In genomic region chr3:30672959-30673358, GRCh38 we compare ENCODE assay signal across 15 cellular contexts.
DNase-seq lines count a peak whose midpoint lies in the region; ATAC-seq, FAIRE-seq and TF ChIP-seq lines count a peak whose summit lies in the region.
"Had no signal": no experiment of that assay in that cellular context is flagged by ENCODE, and none has a peak within 500 bp of the region (broad histone marks: within the 10 kb centered on the region; RNA-seq: fewer than 3 reads in every experiment).

No MANE protein-coding gene starts in this region.

- H3K4me3 ChIP-seq in sigmoid colon, result no peak overlapping the region
- H3K4me3 ChIP-seq: GM23338, Peyer's patch, prostate gland, vagina had no signal

- peak overlapping the region; percentile 64 for H3K4me3 Mint-ChIP-seq in activated CD4-positive, alpha-beta T cell treated with anti-CD3 and anti-CD28 coated beads, Interleukin-2, amount 10 ng/mL, durations not matched to agents 24 days and 14 days
- no peak overlapping the region for H3K4me3 Mint-ChIP-seq in activated naive CD8-positive, alpha-beta T cell treated with anti-CD3 and anti-CD28 coated beads, Interleukin-2, amount 10 ng/mL, durations not matched to agents 7 days and 5 days
- H3K4me3 Mint-ChIP-seq in stimulated activated naive B cell treated with anti-CD40 and anti-IgM and Interleukin-4, amounts not matched to agents 10 μg/mL and 1 μg/mL and 100 μg/mL, for 72 hours, result no peak overlapping the region
- H3K4me3 Mint-ChIP-seq: GM23338 had no signal

- intact Hi-C loops in activated CD4-positive, alpha-beta T cell treated with anti-CD3 and anti-CD28 coated beads, Interleukin-2, amount 10 ng/mL, durations not matched to agents 24 days and 14 days (cut with micrococcal nuclease), result loop anchor here (5.0 kb wide), 1 partner anchor 326 kb away; no protein-coding TSS in a partner anchor
- intact Hi-C loops in sigmoid colon (cut with DNase I), result no loop called here

- peak overlapping the region; percentile 58 for H3K27ac Mint-ChIP-seq in activated CD4-positive, alpha-beta T cell treated with anti-CD3 and anti-CD28 coated beads, Interleukin-2, amount 10 ng/mL, durations not matched to agents 24 days and 14 days
- peak overlapping the region; percentile 65 for H3K27ac Mint-ChIP-seq in activated naive CD8-positive, alpha-beta T cell treated with anti-CD3 and anti-CD28 coated beads, Interleukin-2, amount 10 ng/mL, durations not matched to agents 7 days and 5 days
- H3K27ac Mint-ChIP-seq in stimulated activated naive B cell treated with anti-CD40 and anti-IgM and Interleukin-4, amounts not matched to agents 10 μg/mL and 1 μg/mL and 100 μg/mL, for 72 hours, result peak overlapping the region; percentile 27
- H3K27ac Mint-ChIP-seq: GM23338 had no signal

- H3K9me3 Mint-ChIP-seq in activated CD4-positive, alpha-beta T cell treated with anti-CD3 and anti-CD28 coated beads, Interleukin-2, amount 10 ng/mL, durations not matched to agents 24 days and 14 days, result peaks cover 3% of the 10 kb centered on the region
- peaks cover 3% of the 10 kb centered on the region for H3K9me3 Mint-ChIP-seq in activated naive CD8-positive, alpha-beta T cell treated with anti-CD3 and anti-CD28 coated beads, Interleukin-2, amount 10 ng/mL, durations not matched to agents 7 days and 5 days
- peaks cover 0 to 2% of the 10 kb centered on the region in 2 donors for H3K9me3 Mint-ChIP-seq in stimulated activated naive B cell treated with anti-CD40 and anti-IgM and Interleukin-4, amounts not matched to agents 10 μg/mL and 1 μg/mL and 100 μg/mL, for 72 hours
- H3K9me3 Mint-ChIP-seq: GM23338 had no signal

- 89 to 92% methylated on average over 4 of the region's 4 CpGs for WGBS in sigmoid colon, 2 donors

- peaks cover 23 to 84% (median 31%) of the 10 kb centered on the region in 4 donors for H3K36me3 ChIP-seq in sigmoid colon
- H3K36me3 ChIP-seq: prostate gland had no signal

- peaks cover 97% of the 10 kb centered on the region for H3K36me3 Mint-ChIP-seq in activated CD4-positive, alpha-beta T cell treated with anti-CD3 and anti-CD28 coated beads, Interleukin-2, amount 10 ng/mL, durations not matched to agents 24 days and 14 days (ENCODE audit: low read depth)
- H3K36me3 Mint-ChIP-seq in activated naive CD8-positive, alpha-beta T cell treated with anti-CD3 and anti-CD28 coated beads, Interleukin-2, amount 10 ng/mL, durations not matched to agents 7 days and 5 days, result peaks cover 92% of the 10 kb centered on the region
- peaks cover 75 to 92% of the 10 kb centered on the region in 2 donors for H3K36me3 Mint-ChIP-seq in stimulated activated naive B cell treated with anti-CD40 and anti-IgM and Interleukin-4, amounts not matched to agents 10 μg/mL and 1 μg/mL and 100 μg/mL, for 72 hours

- no peak for TF ChIP-seq POLR2A in sigmoid colon (IDR thresholded peaks at IDR 0.05)

- H3K27me3 ChIP-seq in sigmoid colon, result no peaks in the 10 kb centered on the region
- H3K27me3 ChIP-seq: Peyer's patch, vagina had no signal

- TF ChIP-seq EP300 in sigmoid colon (IDR thresholded peaks at IDR 0.05), result no peak

- H3K4me1 Mint-ChIP-seq in activated CD4-positive, alpha-beta T cell treated with anti-CD3 and anti-CD28 coated beads, Interleukin-2, amount 10 ng/mL, durations not matched to agents 24 days and 14 days, result peaks cover 83% of the 10 kb centered on the region
- H3K4me1 Mint-ChIP-seq in activated naive CD8-positive, alpha-beta T cell treated with anti-CD3 and anti-CD28 coated beads, Interleukin-2, amount 10 ng/mL, durations not matched to agents 7 days and 5 days, result peaks cover 76% of the 10 kb centered on the region
- peaks cover 61 to 96% of the 10 kb centered on the region in 2 donors for H3K4me1 Mint-ChIP-seq in stimulated activated naive B cell treated with anti-CD40 and anti-IgM and Interleukin-4, amounts not matched to agents 10 μg/mL and 1 μg/mL and 100 μg/mL, for 72 hours

- H3K4me1 ChIP-seq in sigmoid colon, result peaks cover 0 to 42% (median 36%) of the 10 kb centered on the region in 4 donors
- H3K4me1 ChIP-seq: prostate gland had no signal

- no peaks in the 10 kb centered on the region for H3K27me3 Mint-ChIP-seq in activated CD4-positive, alpha-beta T cell treated with anti-CD3 and anti-CD28 coated beads, Interleukin-2, amount 10 ng/mL, durations not matched to agents 24 days and 14 days
- H3K27me3 Mint-ChIP-seq in activated naive CD8-positive, alpha-beta T cell treated with anti-CD3 and anti-CD28 coated beads, Interleukin-2, amount 10 ng/mL, durations not matched to agents 7 days and 5 days, result no peaks in the 10 kb centered on the region
- H3K27me3 Mint-ChIP-seq in stimulated activated naive B cell treated with anti-CD40 and anti-IgM and Interleukin-4, amounts not matched to agents 10 μg/mL and 1 μg/mL and 100 μg/mL, for 72 hours, result no peaks in the 10 kb centered on the region

- peak overlapping the region in 2 of 4 donors; percentile 40 to 60 for H3K27ac ChIP-seq in sigmoid colon
- H3K27ac ChIP-seq: prostate gland, VCaP had no signal

- no peak for ATAC-seq in activated naive CD8-positive, alpha-beta T cell treated with anti-CD3 and anti-CD28 coated beads, Interleukin-2, amount 10 ng/mL, durations not matched to agents 7 days and 5 days (ENCODE audit: low read depth)
- no peak for ATAC-seq in stimulated activated naive B cell treated with anti-CD40 and anti-IgM and Interleukin-4, amounts not matched to agents 10 μg/mL and 1 μg/mL and 100 μg/mL, for 72 hours (replicated peaks)
- ATAC-seq: GM23338 had no signal

- peak; percentile 24 for FAIRE-seq in islet of Langerhans (lab: Jason Lieb, UNC)
- FAIRE-seq in urothelium cell line (lab: Jason Lieb, UNC), result no peak
- FAIRE-seq: G401.6 had no signal

- no peaks in the 10 kb centered on the region for H3K9me3 ChIP-seq in sigmoid colon
- H3K9me3 ChIP-seq: Peyer's patch, prostate gland, vagina had no signal

- POLR2A ChIA-PET in activated naive CD8-positive, alpha-beta T cell treated with anti-CD3 and anti-CD28 coated beads, Interleukin-2, amount 10 ng/mL, durations not matched to agents 7 days and 5 days (lab: Charles Lee), result no interaction called here

- TF ChIP-seq CTCF in sigmoid colon (IDR thresholded peaks at IDR 0.05), result no peak

- no peak for DNase-seq in activated CD4-positive, alpha-beta T cell treated with anti-CD3 and anti-CD28 coated beads, Interleukin-2, amount 10 ng/mL, durations not matched to agents 24 days and 14 days
- DNase-seq in activated CD4-positive, alpha-beta T cell treated with anti-CD3 and anti-CD28 coated beads, Interleukin-2, amount 50 U/mL, for 4 hours, result no peak
- DNase-seq in activated naive CD8-positive, alpha-beta T cell treated with anti-CD3 and anti-CD28 coated beads, Interleukin-2, amount 10 ng/mL, durations not matched to agents 7 days and 5 days, result no peak
- no peak for DNase-seq in stimulated activated naive B cell treated with anti-CD40 and anti-IgM and Interleukin-4, amounts not matched to agents 10 μg/mL and 1 μg/mL and 100 μg/mL, for 72 hours
- DNase-seq in sigmoid colon (no peak), inferior parietal cortex (ENCODE audit: extremely low spot score) (no peak), urothelium cell line (ENCODE audit: low spot score) (no peak)
- DNase-seq: NCI-H2107, Peyer's patch had no signal
